In genomic region chr7:17402628-17403278, GRCh38 we compare ENCODE assay signal across 10 cellular contexts.
DNase-seq lines count a peak whose midpoint lies in the region; ATAC-seq lines count a peak whose summit lies in the region.
"Had no signal": no experiment of that assay in that cellular context is flagged by ENCODE, and none has a peak within 500 bp of the region (broad histone marks: within the 10 kb centered on the region; RNA-seq: fewer than 3 reads in every experiment).

No MANE protein-coding gene starts in this region.

- no peaks in the 10 kb centered on the region for H3K9me3 ChIP-seq in naive thymus-derived CD4-positive, alpha-beta T cell (ENCODE audit: control insufficient read depth in 2 of 3, low read length in 3 of 3)
- H3K9me3 ChIP-seq: thoracic aorta had no signal

- peak overlapping the region; percentile 17 for H3K4me3 Mint-ChIP-seq in activated CD4-positive, alpha-beta T cell treated with anti-CD3 and anti-CD28 coated beads for 36 hours
- peak overlapping the region; percentile 43 to 95 (median 66) for H3K4me3 Mint-ChIP-seq in IgD-negative memory B cell
- H3K4me3 Mint-ChIP-seq in naive thymus-derived CD4-positive, alpha-beta T cell, result peak overlapping the region in 6 of 10 donors; percentile 0 to 52 (median 30)
- H3K4me3 Mint-ChIP-seq: nephron had no signal

- intact Hi-C loops in activated CD4-positive, alpha-beta T cell treated with anti-CD3 and anti-CD28 coated beads for 36 hours (cut with DNase I, micrococcal nuclease), result loop anchor here (1.0 to 5.0 kb wide), 5 partner anchors 36 to 264 kb away; no protein-coding TSS in a partner anchor
- intact Hi-C loops in naive thymus-derived CD4-positive, alpha-beta T cell (cut with micrococcal nuclease), result no loop called here

- H3K36me3 ChIP-seq in naive thymus-derived CD4-positive, alpha-beta T cell (ENCODE audit: control insufficient read depth in 2 of 3, insufficient read depth in 3 of 3, low read length in 3 of 3), result no peaks in the 10 kb centered on the region
- H3K36me3 ChIP-seq: thoracic aorta had no signal

- H3K9me3 Mint-ChIP-seq in activated CD4-positive, alpha-beta T cell treated with anti-CD3 and anti-CD28 coated beads for 36 hours (ENCODE audit: low read depth), result no peaks in the 10 kb centered on the region
- H3K9me3 Mint-ChIP-seq in IgD-negative memory B cell, result no peaks in the 10 kb centered on the region
- peaks cover 0 to 3% (median 0%) of the 10 kb centered on the region in 11 donors for H3K9me3 Mint-ChIP-seq in naive thymus-derived CD4-positive, alpha-beta T cell
- H3K9me3 Mint-ChIP-seq: nephron had no signal

- H3K27me3 ChIP-seq in naive thymus-derived CD4-positive, alpha-beta T cell (ENCODE audit: control insufficient read depth in 2 of 2, insufficient read depth in 2 of 2, low read length in 2 of 2), result no peaks in the 10 kb centered on the region

- CTCF ChIA-PET in activated CD4-positive, alpha-beta T cell treated with anti-CD3 and anti-CD28 coated beads for 36 hours (lab: Charles Lee), result interaction anchor here (0.6 to 1.7 kb wide), 7 partner anchors 39 to 989 kb away, joined by 3 to 4 read pairs (median 3); no protein-coding TSS in a partner anchor
- CTCF ChIA-PET in naive thymus-derived CD4-positive, alpha-beta T cell (lab: Charles Lee), result no interaction called here

- POLR2A ChIA-PET in activated CD4-positive, alpha-beta T cell treated with anti-CD3 and anti-CD28 coated beads for 36 hours (lab: Charles Lee), result interaction anchor here (0.7 to 1.2 kb wide), 5 partner anchors 90 to 648 kb away, joined by 3 to 6 read pairs (median 3); no protein-coding TSS in a partner anchor
- POLR2A ChIA-PET in naive thymus-derived CD4-positive, alpha-beta T cell (lab: Charles Lee), result no interaction called here

- DNase-seq in activated CD4-positive, alpha-beta T cell treated with anti-CD3 and anti-CD28 coated beads for 36 hours, result peak; percentile 21
- DNase-seq in activated CD4-positive, alpha-beta T cell treated with anti-CD3 and anti-CD28 coated beads, Interleukin-2, amount 50 U/mL, for 4 hours, result no peak
- DNase-seq in naive thymus-derived CD4-positive, alpha-beta T cell, result no peak
- no peak for DNase-seq in OCI-M2 (lab: John Stamatoyannopoulos, UW; ENCODE audit: unreplicated experiment)
- DNase-seq in globus pallidus (ENCODE audit: low spot score), result no peak
- DNase-seq in SIG-M5 treated with dmso at 0.1 percent for 504 hours (lab: John Stamatoyannopoulos, UW; ENCODE audit: unreplicated experiment), result no peak

- peaks cover 0 to 5% of the 10 kb centered on the region in 2 donors for H3K4me1 ChIP-seq in naive thymus-derived CD4-positive, alpha-beta T cell (ENCODE audit: control insufficient read depth in 2 of 2, insufficient read depth in 2 of 2, low read length in 2 of 2)

- H3K4me3 ChIP-seq in naive thymus-derived CD4-positive, alpha-beta T cell (ENCODE audit: low read length), result peak overlapping the region; percentile 22
- H3K4me3 ChIP-seq: thoracic aorta had no signal

- H3K4me1 Mint-ChIP-seq in activated CD4-positive, alpha-beta T cell treated with anti-CD3 and anti-CD28 coated beads for 36 hours, result peaks cover 28% of the 10 kb centered on the region
- H3K4me1 Mint-ChIP-seq in IgD-negative memory B cell, result peaks cover 16 to 30% (median 19%) of the 10 kb centered on the region in 3 donors
- H3K4me1 Mint-ChIP-seq in naive thymus-derived CD4-positive, alpha-beta T cell, result peaks cover 0 to 28% (median 11%) of the 10 kb centered on the region in 7 donors
- H3K4me1 Mint-ChIP-seq: nephron had no signal

- H3K27ac ChIP-seq in naive thymus-derived CD4-positive, alpha-beta T cell (ENCODE audit: low read depth, low read length), result no peak overlapping the region
- H3K27ac ChIP-seq: thoracic aorta had no signal

- H3K27me3 Mint-ChIP-seq in activated CD4-positive, alpha-beta T cell treated with anti-CD3 and anti-CD28 coated beads for 36 hours, result peaks cover 3% of the 10 kb centered on the region
- peaks cover 2% of the 10 kb centered on the region for H3K27me3 Mint-ChIP-seq in IgD-negative memory B cell
- H3K27me3 Mint-ChIP-seq in naive thymus-derived CD4-positive, alpha-beta T cell, result peaks cover 7 to 29% (median 24%) of the 10 kb centered on the region in 5 donors

- peak; percentile 69 for ATAC-seq in activated CD4-positive, alpha-beta T cell treated with anti-CD3 and anti-CD28 coated beads for 36 hours
- ATAC-seq in GM21825 (IDR thresholded peaks at IDR 0.05; ENCODE audit: unreplicated experiment), result peak; percentile 79
- ATAC-seq in naive thymus-derived CD4-positive, alpha-beta T cell, result no peak

- no peaks in the 10 kb centered on the region for H3K36me3 Mint-ChIP-seq in activated CD4-positive, alpha-beta T cell treated with anti-CD3 and anti-CD28 coated beads for 36 hours (ENCODE audit: low read depth)
- H3K36me3 Mint-ChIP-seq in IgD-negative memory B cell, result no peaks in the 10 kb centered on the region
- peaks cover 0 to 5% (median 0%) of the 10 kb centered on the region in 5 donors for H3K36me3 Mint-ChIP-seq in naive thymus-derived CD4-positive, alpha-beta T cell

- H3K27ac Mint-ChIP-seq in activated CD4-positive, alpha-beta T cell treated with anti-CD3 and anti-CD28 coated beads for 36 hours, result peak overlapping the region; percentile 83
- no peak overlapping the region for H3K27ac Mint-ChIP-seq in IgD-negative memory B cell
- H3K27ac Mint-ChIP-seq in naive thymus-derived CD4-positive, alpha-beta T cell, result peak overlapping the region in 1 of 9 donors; percentile 68
- H3K27ac Mint-ChIP-seq: nephron had no signal

Comparison
In these comparisons a context has a peak if more than half of its experiments do, and no peak if none do; other contexts are left out.
1. intact Hi-C loops: an anchor here in activated CD4-positive, alpha-beta T cell treated with anti-CD3 and anti-CD28 coated beads for 36 hours (1.0 to 5.0 kb wide); none called in naive thymus-derived CD4-positive, alpha-beta T cell.